1 cellular context compared by ENCODE assay signal in the genomic region with DNA sequence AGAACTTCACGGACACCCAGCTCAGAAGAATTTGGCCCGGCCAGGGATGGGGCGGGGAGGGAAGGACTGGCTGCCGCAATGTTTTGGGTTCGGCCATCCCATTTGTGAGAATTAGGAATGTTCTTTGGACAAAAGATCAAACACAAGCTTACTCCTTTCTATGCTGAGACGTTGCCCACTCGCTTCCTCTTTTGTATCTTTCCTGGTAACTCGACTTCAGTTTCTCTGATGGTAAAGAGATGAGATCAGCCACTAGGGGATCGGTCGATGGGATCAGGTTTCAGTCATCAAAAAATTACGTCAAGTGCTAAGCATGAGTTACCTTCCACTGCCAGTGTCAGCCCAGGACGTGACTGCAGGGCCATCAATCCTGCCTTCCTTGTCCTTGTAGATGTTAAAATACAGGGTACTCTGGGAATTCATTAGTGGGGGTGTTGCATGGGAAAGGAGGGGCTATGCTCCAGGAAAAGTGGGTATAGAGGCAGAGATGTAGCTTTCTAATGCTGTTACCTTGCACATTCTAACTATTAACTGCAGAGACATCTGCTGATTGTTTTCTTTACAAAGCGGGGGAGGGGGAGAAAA.
TF ChIP-seq lines count a peak whose summit lies in the region.

No MANE protein-coding gene starts in this region.

TF ChIP-seq in K562, 482 proteins besides CTCF, POLR2A, EP300 and RAD21 (continued from another document and continues in another):
- TF ChIP-seq JUND (IDR thresholded peaks at IDR 0.05; ENCODE audit: borderline replicate concordance, low read depth, low read length) = peak; percentile 93
- TF ChIP-seq JUND (tag; IDR thresholded peaks at IDR 0.05; ENCODE audit: borderline replicate concordance, low read depth, low read length) = peak; percentile 95; the same call in 2 of the 3 replicates
- TF ChIP-seq NFRKB (IDR thresholded peaks at IDR 0.05; ENCODE audit: low read depth) = peak; percentile 53; the same call in 1 of the 2 replicates
- peak; percentile 95 for TF ChIP-seq ARID3A (IDR thresholded peaks at IDR 0.05; ENCODE audit: borderline replicate concordance, low read depth, low read length)
- TF ChIP-seq MTA2 (IDR thresholded peaks at IDR 0.05; ENCODE audit: low read depth) = peak; percentile 34; the same call in 1 of the 2 replicates
- TF ChIP-seq MEF2D (tag; conservative IDR thresholded peaks at IDR 0.05; ENCODE audit: low read depth) = 0 out of 2 replicates have a peak, but pooled peaks have one; percentile 30
- peak; percentile 63; the same call in 1 of the 2 replicates for TF ChIP-seq NBN (IDR thresholded peaks at IDR 0.05; ENCODE audit: low read depth)
- TF ChIP-seq RBFOX2 (IDR thresholded peaks at IDR 0.05; ENCODE audit: low read depth, low read length) = peak; percentile 33; the same call in 1 of the 2 replicates
- peak in 1 of 2 experiments; percentile 46; a peak in 1 of 4 replicates for TF ChIP-seq FOXK2 (conservative IDR thresholded peaks at IDR 0.05 in 1 of 2, IDR thresholded peaks at IDR 0.05 in 1 of 2; ENCODE audit: low read depth in 2 of 2)
- TF ChIP-seq CBX3 (IDR thresholded peaks at IDR 0.05; ENCODE audit: borderline replicate concordance in 1 of 2, low read length in 2 of 2) = peak in 1 of 2 experiments; percentile 65; a peak in 1 of 3 replicates
- peak; percentile 65 for TF ChIP-seq MYC (IDR thresholded peaks at IDR 0.05; ENCODE audit: low read depth, low read length)
- no peak for TF ChIP-seq MYC (CRISPR knock-in tag; IDR thresholded peaks at IDR 0.05; ENCODE audit: borderline replicate concordance, low read depth)
- peak; percentile 53; the same call in 1 of the 2 replicates for TF ChIP-seq RNF2 (IDR thresholded peaks at IDR 0.05)
- TF ChIP-seq HDGF (IDR thresholded peaks at IDR 0.05) = 0 out of 2 replicates have a peak, but pooled peaks have one; percentile 66
- no peak for TF ChIP-seq E2F5 (CRISPR knock-in tag; IDR thresholded peaks at IDR 0.05)
- no peak for TF ChIP-seq CEBPB (tag; IDR thresholded peaks at IDR 0.05)
- peak; percentile 36; the same call in 1 of the 2 replicates for TF ChIP-seq CC2D1A (IDR thresholded peaks at IDR 0.05)
- TF ChIP-seq, protein P1, sequence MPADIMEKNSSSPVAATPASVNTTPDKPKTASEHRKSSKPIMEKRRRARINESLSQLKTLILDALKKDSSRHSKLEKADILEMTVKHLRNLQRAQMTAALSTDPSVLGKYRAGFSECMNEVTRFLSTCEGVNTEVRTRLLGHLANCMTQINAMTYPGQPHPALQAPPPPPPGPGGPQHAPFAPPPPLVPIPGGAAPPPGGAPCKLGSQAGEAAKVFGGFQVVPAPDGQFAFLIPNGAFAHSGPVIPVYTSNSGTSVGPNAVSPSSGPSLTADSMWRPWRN (IDR thresholded peaks at IDR 0.05; ENCODE audit: low read depth) = peak; percentile 37; the same call in 1 of the 2 replicates
- peak; percentile 91 for TF ChIP-seq SPI1 (IDR thresholded peaks at IDR 0.05; ENCODE audit: borderline replicate concordance, low read depth, low read length)
- 0 out of 2 replicates have a peak, but pooled peaks have one; percentile 46 for TF ChIP-seq NCOR1 (IDR thresholded peaks at IDR 0.05)
- TF ChIP-seq CREM (IDR thresholded peaks at IDR 0.05; ENCODE audit: low read depth) = peak; percentile 61
- TF ChIP-seq ZNF232 (CRISPR knock-in tag; IDR thresholded peaks at IDR 0.05) = no peak
- peak; percentile 27 for TF ChIP-seq TAF9B (IDR thresholded peaks at IDR 0.05; ENCODE audit: partially characterized antibody)
- TF ChIP-seq NCOA1 (IDR thresholded peaks at IDR 0.05; ENCODE audit: low read depth) = peak; percentile 54; the same call in 1 of the 2 replicates
- peak; percentile 56; the same call in 1 of the 2 replicates for TF ChIP-seq HMBOX1 (IDR thresholded peaks at IDR 0.05)
- TF ChIP-seq TRIM28 (IDR thresholded peaks at IDR 0.05) = peak; percentile 47; the same call in 1 of the 2 replicates
- peak; percentile 83 for TF ChIP-seq SMARCA4 (IDR thresholded peaks at IDR 0.05)
- TF ChIP-seq POLR2B (IDR thresholded peaks at IDR 0.05; ENCODE audit: low read depth, partially characterized antibody) = peak; percentile 29
- no peak for TF ChIP-seq ATF1 (CRISPR knock-in tag; IDR thresholded peaks at IDR 0.05)
- peak; percentile 70 for TF ChIP-seq ATF1 (tag; IDR thresholded peaks at IDR 0.05)
- TF ChIP-seq HDAC2 (IDR thresholded peaks at IDR 0.05) = peak; percentile 77; the same call in 1 of the 2 replicates
- 0 out of 2 replicates have a peak, but pooled peaks have one; percentile 48 for TF ChIP-seq FOXJ2 (tag; IDR thresholded peaks at IDR 0.05)
- TF ChIP-seq CBFA2T3 (IDR thresholded peaks at IDR 0.05) = peak; percentile 39
- no peak for TF ChIP-seq ZNF507 (tag; conservative IDR thresholded peaks at IDR 0.05)
- TF ChIP-seq KLF16 (IDR thresholded peaks at IDR 0.05) = 0 out of 2 replicates have a peak, but pooled peaks have one; percentile 3
- peak; percentile 79 for TF ChIP-seq SOX6 (IDR thresholded peaks at IDR 0.05)
- TF ChIP-seq CCNT2 (IDR thresholded peaks at IDR 0.05; ENCODE audit: borderline replicate concordance, extremely low read depth, insufficient read length, low read depth, low read length) = peak; percentile 37
- peak; percentile 28; the same call in 1 of the 2 replicates for TF ChIP-seq BHLHE40 (IDR thresholded peaks at IDR 0.05; ENCODE audit: low read length)
- TF ChIP-seq JUN (IDR thresholded peaks at IDR 0.05; ENCODE audit: borderline replicate concordance, low read depth, low read length) = peak; percentile 81
- TF ChIP-seq JUN (CRISPR knock-in tag; IDR thresholded peaks at IDR 0.05; ENCODE audit: borderline replicate concordance) = peak; percentile 65; the same call in 1 of the 2 replicates
- no peak for TF ChIP-seq ZNF589 (CRISPR knock-in tag; IDR thresholded peaks at IDR 0.05; ENCODE audit: low read depth)
- no peak for TF ChIP-seq CGGBP1 (CRISPR knock-in tag; IDR thresholded peaks at IDR 0.05)
- 0 out of 2 replicates have a peak, but pooled peaks have one; percentile 73 for TF ChIP-seq MTA3 (IDR thresholded peaks at IDR 0.05; ENCODE audit: borderline replicate concordance)
- TF ChIP-seq, protein P2, sequence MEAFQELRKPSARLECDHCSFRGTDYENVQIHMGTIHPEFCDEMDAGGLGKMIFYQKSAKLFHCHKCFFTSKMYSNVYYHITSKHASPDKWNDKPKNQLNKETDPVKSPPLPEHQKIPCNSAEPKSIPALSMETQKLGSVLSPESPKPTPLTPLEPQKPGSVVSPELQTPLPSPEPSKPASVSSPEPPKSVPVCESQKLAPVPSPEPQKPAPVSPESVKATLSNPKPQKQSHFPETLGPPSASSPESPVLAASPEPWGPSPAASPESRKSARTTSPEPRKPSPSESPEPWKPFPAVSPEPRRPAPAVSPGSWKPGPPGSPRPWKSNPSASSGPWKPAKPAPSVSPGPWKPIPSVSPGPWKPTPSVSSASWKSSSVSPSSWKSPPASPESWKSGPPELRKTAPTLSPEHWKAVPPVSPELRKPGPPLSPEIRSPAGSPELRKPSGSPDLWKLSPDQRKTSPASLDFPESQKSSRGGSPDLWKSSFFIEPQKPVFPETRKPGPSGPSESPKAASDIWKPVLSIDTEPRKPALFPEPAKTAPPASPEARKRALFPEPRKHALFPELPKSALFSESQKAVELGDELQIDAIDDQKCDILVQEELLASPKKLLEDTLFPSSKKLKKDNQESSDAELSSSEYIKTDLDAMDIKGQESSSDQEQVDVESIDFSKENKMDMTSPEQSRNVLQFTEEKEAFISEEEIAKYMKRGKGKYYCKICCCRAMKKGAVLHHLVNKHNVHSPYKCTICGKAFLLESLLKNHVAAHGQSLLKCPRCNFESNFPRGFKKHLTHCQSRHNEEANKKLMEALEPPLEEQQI (IDR thresholded peaks at IDR 0.05) = peak; percentile 60; the same call in 1 of the 2 replicates
- TF ChIP-seq NR2C2 (CRISPR knock-in tag; IDR thresholded peaks at IDR 0.05) = no peak
- peak; percentile 25 for TF ChIP-seq NR2C2 (tag; IDR thresholded peaks at IDR 0.05)
- 0 out of 2 replicates have a peak, but pooled peaks have one; percentile 67 for TF ChIP-seq GATAD2A (IDR thresholded peaks at IDR 0.05)
- TF ChIP-seq MTA1 (IDR thresholded peaks at IDR 0.05; ENCODE audit: borderline replicate concordance) = peak; percentile 73; the same call in 1 of the 2 replicates
- TF ChIP-seq KDM1A (IDR thresholded peaks at IDR 0.05) = peak in 1 of 2 experiments; percentile 63; a peak in 1 of 4 replicates
- TF ChIP-seq EHMT2 (IDR thresholded peaks at IDR 0.05) = peak; percentile 58; the same call in 1 of the 2 replicates
- TF ChIP-seq POLR2AphosphoS2 (IDR thresholded peaks at IDR 0.05; ENCODE audit: low read length) = no peak
- TF ChIP-seq ZFPM2 (CRISPR knock-in tag; IDR thresholded peaks at IDR 0.05) = no peak
- TF ChIP-seq, protein P3, sequence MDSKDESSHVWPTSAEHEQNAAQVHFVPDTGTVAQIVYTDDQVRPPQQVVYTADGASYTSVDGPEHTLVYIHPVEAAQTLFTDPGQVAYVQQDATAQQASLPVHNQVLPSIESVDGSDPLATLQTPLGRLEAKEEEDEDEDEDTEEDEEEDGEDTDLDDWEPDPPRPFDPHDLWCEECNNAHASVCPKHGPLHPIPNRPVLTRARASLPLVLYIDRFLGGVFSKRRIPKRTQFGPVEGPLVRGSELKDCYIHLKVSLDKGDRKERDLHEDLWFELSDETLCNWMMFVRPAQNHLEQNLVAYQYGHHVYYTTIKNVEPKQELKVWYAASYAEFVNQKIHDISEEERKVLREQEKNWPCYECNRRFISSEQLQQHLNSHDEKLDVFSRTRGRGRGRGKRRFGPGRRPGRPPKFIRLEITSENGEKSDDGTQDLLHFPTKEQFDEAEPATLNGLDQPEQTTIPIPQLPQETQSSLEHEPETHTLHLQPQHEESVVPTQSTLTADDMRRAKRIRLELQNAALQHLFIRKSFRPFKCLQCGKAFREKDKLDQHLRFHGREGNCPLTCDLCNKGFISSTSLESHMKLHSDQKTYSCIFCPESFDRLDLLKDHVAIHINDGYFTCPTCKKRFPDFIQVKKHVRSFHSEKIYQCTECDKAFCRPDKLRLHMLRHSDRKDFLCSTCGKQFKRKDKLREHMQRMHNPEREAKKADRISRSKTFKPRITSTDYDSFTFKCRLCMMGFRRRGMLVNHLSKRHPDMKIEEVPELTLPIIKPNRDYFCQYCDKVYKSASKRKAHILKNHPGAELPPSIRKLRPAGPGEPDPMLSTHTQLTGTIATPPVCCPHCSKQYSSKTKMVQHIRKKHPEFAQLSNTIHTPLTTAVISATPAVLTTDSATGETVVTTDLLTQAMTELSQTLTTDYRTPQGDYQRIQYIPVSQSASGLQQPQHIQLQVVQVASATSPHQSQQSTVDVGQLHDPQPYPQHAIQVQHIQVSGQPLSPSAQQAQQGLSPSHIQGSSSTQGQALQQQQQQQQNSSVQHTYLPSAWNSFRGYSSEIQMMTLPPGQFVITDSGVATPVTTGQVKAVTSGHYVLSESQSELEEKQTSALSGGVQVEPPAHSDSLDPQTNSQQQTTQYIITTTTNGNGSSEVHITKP (IDR thresholded peaks at IDR 0.05; ENCODE audit: partially characterized antibody) = peak; percentile 22
- peak; percentile 20; the same call in 1 of the 2 replicates for TF ChIP-seq MAX (CRISPR knock-in tag; IDR thresholded peaks at IDR 0.05)
- no peak for TF ChIP-seq SIN3A (IDR thresholded peaks at IDR 0.05; ENCODE audit: borderline replicate concordance in 2 of 2, control insufficient read depth in 1 of 2, low read depth in 2 of 2, low read length in 2 of 2)
- no peak for TF ChIP-seq FOXP4 (CRISPR knock-in tag; IDR thresholded peaks at IDR 0.05; ENCODE audit: borderline replicate concordance)
- TF ChIP-seq EP400 (IDR thresholded peaks at IDR 0.05) = peak; percentile 54
